In genomic region chr6:116563830-116564229, GRCh38 we compare ENCODE assay signal across 2 cellular contexts.
TF ChIP-seq lines count a peak whose summit lies in the region.

No MANE protein-coding gene starts in this region.

TF ChIP-seq in SK-N-SH, 30 proteins besides CTCF, POLR2A, EP300 and RAD21:
- TF ChIP-seq TCF12 (IDR thresholded peaks at IDR 0.05) (no peak), FOSL2 (IDR thresholded peaks at IDR 0.05; ENCODE audit: borderline replicate concordance, low read depth) (no peak)

TF ChIP-seq in SK-N-SH treated with all-trans-retinoic acid at 6 μM for 48 hours, 23 proteins besides CTCF, POLR2A, EP300 and RAD21:
- TF ChIP-seq ARNTL (CRISPR knock-in tag; IDR thresholded peaks at IDR 0.05; ENCODE audit: borderline replicate concordance, low read depth) = no peak
- TF ChIP-seq CSRNP3 (CRISPR knock-in tag; IDR thresholded peaks at IDR 0.05) = no peak
- TF ChIP-seq ISL1 (CRISPR knock-in tag; IDR thresholded peaks at IDR 0.05) = no peak
- no peak for TF ChIP-seq ESRRG (CRISPR knock-in tag; IDR thresholded peaks at IDR 0.05)
- TF ChIP-seq RARB (CRISPR knock-in tag; IDR thresholded peaks at IDR 0.05) = no peak
